23 cellular contexts compared by ENCODE assay signal in the genomic region with DNA sequence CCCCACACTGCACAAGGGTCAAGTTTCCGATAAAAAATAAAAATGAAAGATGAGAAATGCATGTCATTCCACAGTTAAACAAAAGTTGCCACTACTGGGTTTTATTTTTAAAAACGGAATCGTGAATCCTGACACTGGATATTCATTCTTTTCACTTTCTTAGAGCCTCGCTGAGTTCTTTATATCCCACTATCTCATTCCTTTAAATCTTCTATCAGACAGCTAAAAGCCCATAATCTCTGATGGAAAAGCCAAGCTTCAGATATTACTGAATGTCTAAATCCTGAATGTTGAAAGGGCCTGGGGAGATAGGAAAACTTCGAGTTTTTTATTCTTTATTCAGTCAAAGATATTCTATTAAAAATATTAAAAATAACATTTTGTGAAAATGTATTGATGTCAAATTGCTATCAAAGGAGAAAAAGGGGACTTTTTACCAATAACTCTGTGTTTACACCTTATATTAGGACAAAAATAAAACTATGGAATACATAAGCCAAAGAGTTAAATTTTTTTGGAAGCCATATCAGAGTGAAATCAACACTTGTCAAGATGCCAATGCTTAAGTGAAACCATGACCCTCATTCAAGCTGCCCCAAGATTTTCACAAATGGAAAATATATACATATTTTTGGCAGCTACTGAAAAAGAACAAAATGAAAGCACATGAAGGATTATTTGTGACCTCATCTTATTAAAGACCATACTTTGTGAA. TPM values are rescaled to one million over a fixed set of nuclear protein-coding genes. Genes with fewer than 3 reads are reported as not detected.
DNase-seq lines count a peak whose midpoint lies in the region; ATAC-seq and TF ChIP-seq lines count a peak whose summit lies in the region.
"Had no signal": no experiment of that assay in that cellular context is flagged by ENCODE, and none has a peak within 500 bp of the region (broad histone marks: within the 10 kb centered on the region; RNA-seq: fewer than 3 reads in every experiment).

No MANE protein-coding gene starts in this region.

- H3K27me3 ChIP-seq in hepatocyte (no peaks in the 10 kb centered on the region), gastrocnemius medialis (no peaks in the 10 kb centered on the region), heart right ventricle (no peaks in the 10 kb centered on the region), mesendoderm (ENCODE audit: insufficient read depth, low read length, poor library complexity) (no peaks in the 10 kb centered on the region)
- H3K27me3 ChIP-seq: BE2C had no signal

- H3K79me2 ChIP-seq in hepatocyte (peaks cover 19% of the 10 kb centered on the region), mesendoderm (ENCODE audit: control insufficient read depth, insufficient read depth, low read length) (peaks cover 2% of the 10 kb centered on the region)

- H2AK5ac ChIP-seq in mesendoderm (ENCODE audit: low read length) = no peak overlapping the region

- H3K27ac ChIP-seq in hepatocyte (no peak overlapping the region), gastrocnemius medialis (peak overlapping the region in 3 of 4 donors; percentile 14 to 35 (median 21)), heart right ventricle (no peak overlapping the region), mesendoderm (ENCODE audit: low read depth, low read length) (no peak overlapping the region)
- H3K27ac ChIP-seq: RWPE1 had no signal

- peaks cover 3% of the 10 kb centered on the region for H3K79me1 ChIP-seq in mesendoderm (ENCODE audit: low read length)

- H4K8ac ChIP-seq in mesendoderm (ENCODE audit: low read depth, low read length) = no peak overlapping the region

- H4K20me1 ChIP-seq in hepatocyte (ENCODE audit: insufficient read depth, poor library complexity, severe bottlenecking) = no peaks in the 10 kb centered on the region

- no peak overlapping the region for H4K5ac ChIP-seq in mesendoderm (ENCODE audit: low read length)

- WGBS in hepatocyte (ENCODE audit: low lambda C conversion rate, missing lambda C conversion rate) = 66% methylated on average over 5 of the region's 5 CpGs
- WGBS in heart right ventricle, 2 donors = 80 to 84% methylated on average over 5 of the region's 5 CpGs
- WGBS in mesendoderm (ENCODE audit: extremely low coverage, insufficient coverage, low lambda C conversion rate) = no CpG with 5 or more reads among the region's 5 CpGs

- H3K9me3 ChIP-seq in hepatocyte (ENCODE audit: low read depth) (no peaks in the 10 kb centered on the region), gastrocnemius medialis (no peaks in the 10 kb centered on the region), heart right ventricle (no peaks in the 10 kb centered on the region)
- H3K9me3 ChIP-seq: BE2C had no signal

- H3K4me3 ChIP-seq in hepatocyte = no peak overlapping the region
- no peak overlapping the region for H3K4me3 ChIP-seq in gastrocnemius medialis
- H3K4me3 ChIP-seq in heart right ventricle = peak overlapping the region in 1 of 10 donors; percentile 7
- no peak overlapping the region for H3K4me3 ChIP-seq in mesendoderm (ENCODE audit: low read length)
- H3K4me3 ChIP-seq: GM12878 had no signal

- H3K4me1 ChIP-seq in hepatocyte (ENCODE audit: insufficient read depth) = no peaks in the 10 kb centered on the region
- H3K4me1 ChIP-seq in gastrocnemius medialis = peaks cover 46 to 51% of the 10 kb centered on the region in 2 donors
- H3K4me1 ChIP-seq in heart right ventricle = peaks cover 0 to 41% (median 13%) of the 10 kb centered on the region in 9 donors
- H3K4me1 ChIP-seq in mesendoderm (ENCODE audit: control insufficient read depth, low read depth, low read length) = no peaks in the 10 kb centered on the region
- H3K4me1 ChIP-seq: BE2C had no signal

- H3K4me2 ChIP-seq in hepatocyte (peak overlapping the region; percentile 6), mesendoderm (ENCODE audit: low read length) (no peak overlapping the region)

- H3K56ac ChIP-seq in mesendoderm (ENCODE audit: low read length) = no peak overlapping the region

- H3K23ac ChIP-seq in mesendoderm (ENCODE audit: low read length) = no peak overlapping the region

- intact Hi-C loops in gastrocnemius medialis (cut with DNase I; ENCODE audit: low total_unique reads) = no loop called here
- intact Hi-C loops in heart right ventricle (cut with DNase I) = no loop called here

- no peak overlapping the region for H2BK120ac ChIP-seq in mesendoderm (ENCODE audit: low read depth, low read length)

- H3K36me3 ChIP-seq in hepatocyte (replicated peaks; ENCODE audit: insufficient read depth, low read depth) (peaks cover 4% of the 10 kb centered on the region), gastrocnemius medialis (peaks cover 0 to 20% of the 10 kb centered on the region in 2 donors), heart right ventricle (peaks cover 0 to 66% (median 10%) of the 10 kb centered on the region in 9 donors), mesendoderm (ENCODE audit: control insufficient read depth, insufficient read depth, low read length) (no peaks in the 10 kb centered on the region)

- peak; percentile 23 for DNase-seq in NCI-H2171 treated with DMSO at 0.1 percent for 48 hours (lab: John Stamatoyannopoulos, UW)
- no peak for DNase-seq in NCI-H2171 (lab: John Stamatoyannopoulos, UW)
- DNase-seq in amniotic epithelial cell (ENCODE audit: low read depth) = peak; percentile 61
- no peak for DNase-seq in hepatocyte (ENCODE audit: low spot score)
- no peak for DNase-seq in gastrocnemius medialis
- DNase-seq in heart right ventricle = no peak
- DNase-seq in UCSD-AML1 (lab: John Stamatoyannopoulos, UW; ENCODE audit: unreplicated experiment) = no peak
- DNase-seq in mesendoderm = no peak
- DNase-seq: 8988T; BE2C; CD4-positive, CD25-positive, alpha-beta regulatory T cell; COR-L47; DMS153; EL; KBM-7; MV-4-11; NCI-H1694 treated with DMSO at 0.1 percent for 48 hours; NCI-H2227 treated with DMSO at 0.1 percent for 48 hours; NCI-H524 treated with DMSO at 0.1 percent for 48 hours; PC-3; SIG-M5 had no signal

- H3K18ac ChIP-seq in mesendoderm (ENCODE audit: low read length) = no peak overlapping the region

- ATAC-seq in gastrocnemius medialis (no peak), heart right ventricle (no peak)
- ATAC-seq: GM12878, PC-3 had no signal

- no peak overlapping the region for H3K4ac ChIP-seq in mesendoderm (ENCODE audit: low read depth, low read length)

- H2AFZ ChIP-seq in hepatocyte = no peak overlapping the region

- no peak overlapping the region for H3K9ac ChIP-seq in mesendoderm (ENCODE audit: low read length)

- H2BK15ac ChIP-seq in mesendoderm (replicated peaks; ENCODE audit: low read depth) = no peak overlapping the region

- TF ChIP-seq POLR2A in gastrocnemius medialis (IDR thresholded peaks at IDR 0.05) = no peak

- no peaks in the 10 kb centered on the region for H3K9me2 ChIP-seq in hepatocyte (replicated peaks; ENCODE audit: insufficient read depth)

- TF ChIP-seq CTCF in hepatocyte (IDR thresholded peaks at IDR 0.05; ENCODE audit: poor library complexity) = no peak
- TF ChIP-seq CTCF in gastrocnemius medialis (IDR thresholded peaks at IDR 0.05 in 4 of 5, conservative IDR thresholded peaks at IDR 0.05 in 1 of 5) = no peak
- TF ChIP-seq CTCF in heart right ventricle (IDR thresholded peaks at IDR 0.05) = no peak

- in situ Hi-C loops in gastrocnemius medialis (cut with MboI; ENCODE audit: low sequenced_read_pairs in 4 of 4) = no loop called here

- H2BK5ac ChIP-seq in mesendoderm (ENCODE audit: low read length) = no peak overlapping the region

RNA-seq across cellular contexts. Expression of a gene that starts 11.5 kb away (rescaled TPM):
- total RNA-seq in hepatocyte = 26.0 and 26.2 TPM in 2 replicates
- polyA plus RNA-seq in hepatocyte = 14.7 and 15.5 TPM in 2 replicates
- total RNA-seq in gastrocnemius medialis = 10 to 100 TPM; 27.4 to 57.3 (median 49.6) TPM
- total RNA-seq in heart right ventricle = 10 to 100 TPM in 9 of 10 donors, 1 to 10 TPM in 1; 9.1 to 15.8 (median 12.8) TPM
- 10 to 100 TPM in 1 of 2 donors, 1 to 10 TPM in 1; 8.4 to 10.0 TPM for polyA plus RNA-seq in heart right ventricle
- polyA plus RNA-seq in mesendoderm (2013, experiment 1 of 2) = 24.0 TPM
- polyA plus RNA-seq in mesendoderm (2013, experiment 2 of 2) = 23.9 TPM

Comparison
In these comparisons a context has a peak if more than half of its experiments do, and no peak if none do; other contexts are left out.
1. DNase-seq: peak in NCI-H2171 treated with DMSO at 0.1 percent for 48 hours (single experiment) and amniotic epithelial cell (single experiment); none in NCI-H2171 (single experiment), hepatocyte (single experiment), gastrocnemius medialis (0 of 2), heart right ventricle (0 of 2), UCSD-AML1 (single experiment) and mesendoderm (single experiment).
2. H3K27ac ChIP-seq: peak in gastrocnemius medialis (3 of 4); none in hepatocyte (single experiment), heart right ventricle (0 of 10) and mesendoderm (single experiment).